8 cellular contexts compared by ENCODE assay signal in genomic region chr7:12496901-12497674, GRCh38.
DNase-seq lines count a peak whose midpoint lies in the region; ATAC-seq, FAIRE-seq and TF ChIP-seq lines count a peak whose summit lies in the region.
"Not testable (repeated sequence)": the region's sequence is repeated elsewhere in the genome, so short reads cannot be mapped to it uniquely, and the experiment has no call there.

No MANE protein-coding gene starts in this region.

- not testable (repeated sequence) for H3K36me3 ChIP-seq in K562 (ENCODE audit: control insufficient read depth, insufficient read depth, low read length); gastroesophageal sphincter

- peak overlapping the region; percentile 86 to 93 for H3K27ac ChIP-seq in A549
- peak overlapping the region; percentile 5; the same call in 2 of the 3 replicates for H3K27ac ChIP-seq in K562 (ENCODE audit: extremely low read depth, low read depth, low read length)
- H3K27ac ChIP-seq in gastroesophageal sphincter, result not testable (repeated sequence)

- peak; percentile 36 to 68 for DNase-seq in A549 (ENCODE audit: low read depth in 1 of 2, low spot score in 1 of 2)
- peak; percentile 52 for DNase-seq in GM03348 (ENCODE audit: low spot score)
- peak; percentile 19 for DNase-seq in Jurkat, Clone E6-1 (ENCODE audit: low read depth, low spot score)
- DNase-seq in NCI-H2171 (lab: John Stamatoyannopoulos, UW), result peak; percentile 56
- peak; percentile 65 to 81 for DNase-seq in SHP77 (lab: John Stamatoyannopoulos, UW)
- peak; percentile 16 to 76 (median 24) for DNase-seq in K562 (ENCODE audit: extremely low read depth in 1 of 4, low spot score in 3 of 4)
- DNase-seq in naive thymus-derived CD8-positive, alpha-beta T cell, result peak in 2 of 10 donors; percentile 17 to 31

- not testable (repeated sequence) for TF ChIP-seq POLR2A in A549 (IDR thresholded peaks at IDR 0.05; ENCODE audit: low read length); K562 (conservative IDR thresholded peaks at IDR 0.05); gastroesophageal sphincter (IDR thresholded peaks at IDR 0.05)

- H3K27ac Mint-ChIP-seq in naive thymus-derived CD8-positive, alpha-beta T cell, result not testable (repeated sequence)

- H3K9me3 ChIP-seq in A549; K562 (replicated peaks; ENCODE audit: control insufficient read depth, insufficient read depth, low read depth, low read length); gastroesophageal sphincter: not testable (repeated sequence)

- in situ Hi-C loops in K562 (cut with MboI), result loop anchor here (25.0 kb wide), 1 partner anchor 1085 kb away; no protein-coding TSS in a partner anchor

- TF ChIP-seq RAD21 in A549 (conservative IDR thresholded peaks at IDR 0.05 in 1 of 2, IDR thresholded peaks at IDR 0.05 in 1 of 2), result peak; percentile 49 to 67
- peak; percentile 69 to 70 for TF ChIP-seq RAD21 in K562 (CRISPR knock-in tag; conservative IDR thresholded peaks at IDR 0.05 in 1 of 2, IDR thresholded peaks at IDR 0.05 in 1 of 2)

- H3K4me2 ChIP-seq in A549 (peak overlapping the region; percentile 50), K562 (ENCODE audit: insufficient read depth, low read length) (peak overlapping the region; percentile 71)

- H3K27me3 ChIP-seq in K562 (ENCODE audit: control insufficient read depth in 2 of 2, insufficient read depth in 2 of 2, low read length in 2 of 2); gastroesophageal sphincter: not testable (repeated sequence)

- WGBS in A549 (ENCODE audit: missing lambda C conversion rate), result 9% methylated on average over 15 of the region's 31 CpGs
- 2% methylated on average over 16 of the region's 31 CpGs for WGBS in K562 (ENCODE audit: insufficient coverage, low coverage, missing lambda C conversion rate)
- WGBS in gastroesophageal sphincter (ENCODE audit: low coverage in 1 of 2), 2 donors, result 70 to 83% methylated on average over 9 to 13 of the region's 31 CpGs

- TF ChIP-seq EP300 in A549 (IDR thresholded peaks at IDR 0.05); K562 (IDR thresholded peaks at IDR 0.05; ENCODE audit: low read length); gastroesophageal sphincter (IDR thresholded peaks at IDR 0.05): not testable (repeated sequence)

- not testable (repeated sequence) for H3K36me3 Mint-ChIP-seq in naive thymus-derived CD8-positive, alpha-beta T cell

- CTCF ChIA-PET in A549 (lab: Yijun Ruan, JAX) (interaction anchor here (0.8 to 4.0 kb wide), 4 partner anchors 39 to 143 kb away, joined by 3 to 18 read pairs (median 4); no protein-coding TSS in a partner anchor), K562 (lab: Yijun Ruan, JAX; ENCODE audit: low intra/inter-chr PET ratio) (interaction anchor here (0.6 to 1.7 kb wide), 8 partner anchors 38 to 621 kb away, joined by 3 to 6 read pairs (median 4); no protein-coding TSS in a partner anchor)

- H3K9me3 Mint-ChIP-seq in naive thymus-derived CD8-positive, alpha-beta T cell, result not testable (repeated sequence)

- H3K79me2 ChIP-seq in K562 (ENCODE audit: control insufficient read depth, insufficient read depth, low read length), result not testable (repeated sequence)

- ATAC-seq in A549 (peak; percentile 68 to 83; a peak in 5 of 6 replicates), K562 (peak; percentile 85)
- not testable (repeated sequence) for ATAC-seq in gastroesophageal sphincter; naive thymus-derived CD8-positive, alpha-beta T cell

- peaks cover 5 to 19% (median 9%) of the 10 kb centered on the region in 5 donors for H3K27me3 Mint-ChIP-seq in naive thymus-derived CD8-positive, alpha-beta T cell

- TF ChIP-seq CTCF in A549 (IDR thresholded peaks at IDR 0.05) (peak; percentile 64), K562 (IDR thresholded peaks at IDR 0.05 in 2 of 3, conservative IDR thresholded peaks at IDR 0.05 in 1 of 3; ENCODE audit: insufficient read depth in 2 of 3, low read depth in 1 of 3, low read length in 3 of 3) (peak in 2 of 3 experiments; percentile 32 to 58; a peak in 3 of 6 replicates), gastroesophageal sphincter (IDR thresholded peaks at IDR 0.05) (peak in 3 of 4 experiments; percentile 11 to 31 (median 20))

- H3K4me1 ChIP-seq in A549; K562 (replicated peaks in 1 of 2; ENCODE audit: control insufficient read depth in 2 of 2, insufficient read depth in 2 of 2, low read length in 2 of 2); gastroesophageal sphincter: not testable (repeated sequence)

- BruUV-seq in K562 (replicated peaks; lab: Mats Ljungman, UMichigan), result not testable (repeated sequence)

- not testable (repeated sequence) for H4K20me1 ChIP-seq in K562 (replicated peaks; ENCODE audit: control insufficient read depth, insufficient read depth, low read length)

- intact Hi-C loops in K562 (cut with micrococcal nuclease), result loop anchor here (1.0 to 2.0 kb wide), 3 partner anchors 63 to 1070 kb away; no protein-coding TSS in a partner anchor

- H3K9ac ChIP-seq in K562 (ENCODE audit: insufficient read depth in 1 of 2, low read depth in 2 of 2, low read length in 2 of 2), result peak overlapping the region; percentile 45 to 87

- H3K9me1 ChIP-seq in K562 (ENCODE audit: control insufficient read depth, insufficient read depth, low read length), result not testable (repeated sequence)

- peak overlapping the region in 6 of 10 donors; percentile 64 to 85 (median 72) for H3K4me3 Mint-ChIP-seq in naive thymus-derived CD8-positive, alpha-beta T cell

- peak overlapping the region; percentile 70 for H3K4me3 ChIP-seq in A549
- H3K4me3 ChIP-seq in Jurkat, Clone E6-1 (ENCODE audit: low read length), result not testable (repeated sequence)
- peak overlapping the region; percentile 39 for H3K4me3 ChIP-seq in K562
- H3K4me3 ChIP-seq in gastroesophageal sphincter, result peak overlapping the region in 1 of 2 donors; percentile 18

- not testable (repeated sequence) for FAIRE-seq in A549 (lab: Jason Lieb, UNC); K562 (lab: Jason Lieb, UNC)

- POLR2A ChIA-PET in A549 (lab: Yijun Ruan, JAX); naive thymus-derived CD8-positive, alpha-beta T cell (lab: Charles Lee): not testable (repeated sequence)
- POLR2A ChIA-PET in K562 (lab: Yijun Ruan, JAX), result interaction anchor here (0.6 kb wide), 1 partner anchor 90 kb away, joined by 4 read pairs; no protein-coding TSS in a partner anchor

- H3K4me1 Mint-ChIP-seq in naive thymus-derived CD8-positive, alpha-beta T cell, result not testable (repeated sequence)

- H2AFZ ChIP-seq in K562 (ENCODE audit: low read depth, low read length), result peak overlapping the region; percentile 82

TF ChIP-seq in A549, 52 proteins besides CTCF, POLR2A, EP300 and RAD21:
- peak; percentile 14; the same call in 1 of the 2 replicates for TF ChIP-seq PHF8 (IDR thresholded peaks at IDR 0.05; ENCODE audit: borderline replicate concordance, low read depth)
- TF ChIP-seq SMC3 (IDR thresholded peaks at IDR 0.05), result peak; percentile 70

TF ChIP-seq in K562, 482 proteins besides CTCF, POLR2A, EP300 and RAD21 (continues in another document):
- TF ChIP-seq PHF21A (IDR thresholded peaks at IDR 0.05; ENCODE audit: borderline replicate concordance, low read depth), result peak; percentile 71; the same call in 1 of the 2 replicates
- peak; percentile 55; the same call in 1 of the 2 replicates for TF ChIP-seq VEZF1 (CRISPR knock-in tag; IDR thresholded peaks at IDR 0.05)
- not testable (repeated sequence) for TF ChIP-seq PBX2 (CRISPR knock-in tag; IDR thresholded peaks at IDR 0.05; ENCODE audit: low read depth)
- TF ChIP-seq PBX2 (tag; conservative IDR thresholded peaks at IDR 0.05; ENCODE audit: low read depth), result peak; percentile 72
- peak; percentile 26; the same call in 1 of the 2 replicates for TF ChIP-seq EP400 (IDR thresholded peaks at IDR 0.05)
- peak; percentile 40; the same call in 1 of the 2 replicates for TF ChIP-seq NFRKB (IDR thresholded peaks at IDR 0.05; ENCODE audit: low read depth)
- TF ChIP-seq GATAD2B (IDR thresholded peaks at IDR 0.05; ENCODE audit: borderline replicate concordance), result peak; percentile 21; the same call in 1 of the 2 replicates
- peak in 1 of 2 experiments; percentile 35; a peak in 2 of 4 replicates for TF ChIP-seq NRF1 (conservative IDR thresholded peaks at IDR 0.05 in 1 of 2, IDR thresholded peaks at IDR 0.05 in 1 of 2)
